2 cellular contexts compared by ENCODE assay signal in the genomic region with DNA sequence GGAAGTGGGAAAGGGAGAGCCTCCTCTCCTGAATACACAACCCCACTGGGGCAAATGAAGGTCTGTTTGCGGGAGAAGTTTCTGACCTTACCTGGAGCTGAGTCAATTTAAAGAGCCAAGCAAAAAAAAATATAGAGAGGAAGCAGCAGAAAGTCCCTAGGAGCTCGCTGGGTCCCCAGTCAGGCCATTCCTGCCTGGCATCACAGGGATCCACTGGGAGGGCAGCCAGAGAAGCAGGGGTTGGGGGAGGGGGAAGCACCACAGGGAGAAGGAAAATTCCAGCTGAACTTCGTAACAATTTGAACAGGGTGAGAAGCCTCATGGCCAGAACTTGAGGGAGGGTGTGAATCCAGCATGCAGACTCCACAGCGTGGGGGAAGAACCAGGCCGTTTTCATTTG.
TF ChIP-seq lines count a peak whose summit lies in the region.

No MANE protein-coding gene starts in this region.

TF ChIP-seq in liver, 16 proteins besides CTCF, POLR2A, EP300 and RAD21 (continued from another document):
- TF ChIP-seq REST (IDR thresholded peaks at IDR 0.05) (peak; percentile 10), HNF4A (conservative IDR thresholded peaks at IDR 0.05) (peak; percentile 21 to 53), SP1 (IDR thresholded peaks at IDR 0.05) (peak; percentile 73)

TF ChIP-seq in HepG2, 621 proteins besides CTCF, POLR2A, EP300 and RAD21 (continued from another document):
- TF ChIP-seq ZNF646 (CRISPR knock-in tag; IDR thresholded peaks at IDR 0.05), result no peak
- TF ChIP-seq ZKSCAN8 (CRISPR knock-in tag; IDR thresholded peaks at IDR 0.05; ENCODE audit: borderline replicate concordance), result no peak
- TF ChIP-seq KLF15 (CRISPR knock-in tag; IDR thresholded peaks at IDR 0.05; ENCODE audit: borderline replicate concordance), result no peak
- TF ChIP-seq CC2D1A (CRISPR knock-in tag; IDR thresholded peaks at IDR 0.05), result no peak
- TF ChIP-seq IKZF4 (CRISPR knock-in tag; IDR thresholded peaks at IDR 0.05; ENCODE audit: borderline replicate concordance, low read depth, not compliant biosample characterization), result no peak
- TF ChIP-seq RAD51 (IDR thresholded peaks at IDR 0.05; ENCODE audit: borderline replicate concordance), result no peak
TF ChIP-seq in HepG2: peak in this region for 0.
